In the genomic region with DNA sequence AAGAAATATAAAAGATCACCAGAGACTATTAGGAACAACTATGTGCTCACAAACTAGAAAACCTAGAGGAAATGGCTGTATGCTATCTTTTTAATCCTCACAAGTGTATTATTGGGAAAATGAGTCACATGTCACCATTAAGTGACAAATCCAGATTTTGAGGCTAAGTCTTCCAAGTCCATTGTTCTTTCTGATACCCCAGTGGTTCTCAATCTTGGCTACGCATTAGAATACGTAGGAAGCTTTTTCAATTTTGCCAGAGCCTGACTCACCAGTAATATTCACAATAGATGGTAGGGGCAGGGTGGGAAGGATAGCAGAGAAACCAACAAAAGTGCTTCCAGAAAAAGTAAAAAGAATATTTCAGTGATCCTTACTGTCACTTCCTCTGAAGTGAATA, we compare ENCODE assay signal across 17 cellular contexts.
"Had no signal": no experiment of that assay in that cellular context is flagged by ENCODE, and none has a peak within 500 bp of the region (broad histone marks: within the 10 kb centered on the region; RNA-seq: fewer than 3 reads in every experiment).

No MANE protein-coding gene starts in this region.

- DNase-seq: cortex of kidney; effector memory CD4-positive, alpha-beta T cell; foreskin melanocyte; heart right ventricle; hypothalamus; kidney glomerular epithelial cell; mucosa of descending colon; natural killer cell; nucleus accumbens; ovary; right lobe of liver; stimulated activated CD4-positive, alpha-beta T cell treated with anti-CD3 and anti-CD28 coated beads, Interleukin-4, amount 100 ng/mL, for 1 hour; transverse colon had no signal

- H3K4me1 ChIP-seq: right lobe of liver had no signal

- H3K27me3 ChIP-seq: esophagus muscularis mucosa, heart right ventricle, ovary, right lobe of liver, transverse colon had no signal

- H3K4me3 ChIP-seq: esophagus muscularis mucosa, heart right ventricle, mucosa of descending colon, ovary, right lobe of liver, thoracic aorta, transverse colon had no signal

- H3K27ac ChIP-seq: epithelial cell of prostate, esophagus muscularis mucosa, heart right ventricle, ovary, right lobe of liver, transverse colon had no signal

- H3K36me3 ChIP-seq: esophagus muscularis mucosa, heart right ventricle, ovary, right lobe of liver, thoracic aorta, transverse colon had no signal

- H3K9me3 ChIP-seq: esophagus muscularis mucosa, ovary, right lobe of liver, thoracic aorta had no signal

- FAIRE-seq: islet of Langerhans had no signal
